ENCODE assay signal across 19 cellular contexts in genomic region chr18:49672853-49673252, GRCh38.
A peak's percentile ranks its signal among the peaks of the same experiment; 100 is the strongest.
DNase-seq lines count a peak whose midpoint lies in the region; ATAC-seq and TF ChIP-seq lines count a peak whose summit lies in the region.
"Had no signal": no experiment of that assay in that cellular context is flagged by ENCODE, and none has a peak within 500 bp of the region (broad histone marks: within the 10 kb centered on the region; RNA-seq: fewer than 3 reads in every experiment).

No MANE protein-coding gene starts in this region.

- no peak overlapping the region for H3K27ac Mint-ChIP-seq in stimulated activated memory B cell treated with anti-CD40 and anti-IgM and Interleukin-4, amounts not matched to agents 10 μg/mL and 1 μg/mL and 100 μg/mL, for 72 hours
- H3K27ac Mint-ChIP-seq: CD14-positive monocyte; CD4-positive, alpha-beta memory T cell; HFFc6; IgD-negative memory B cell had no signal

- peaks cover 1% of the 10 kb centered on the region for H3K4me1 Mint-ChIP-seq in stimulated activated memory B cell treated with anti-CD40 and anti-IgM and Interleukin-4, amounts not matched to agents 10 μg/mL and 1 μg/mL and 100 μg/mL, for 72 hours
- H3K4me1 Mint-ChIP-seq: CD14-positive monocyte, IgD-negative memory B cell had no signal

- TF ChIP-seq CTCF in cardiac muscle cell (IDR thresholded peaks at IDR 0.05; ENCODE audit: low read depth, low read length) (no peak), thyroid gland (IDR thresholded peaks at IDR 0.05) (no peak)

- no peak for ATAC-seq in Right ventricle myocardium inferior
- no peak for ATAC-seq in stimulated activated memory B cell treated with anti-CD40 and anti-IgM and Interleukin-4, amounts not matched to agents 10 μg/mL and 1 μg/mL and 100 μg/mL, for 72 hours
- no peak for ATAC-seq in HG03469 (IDR thresholded peaks at IDR 0.05; ENCODE audit: unreplicated experiment)
- ATAC-seq: HCT116, HepG2 had no signal

- no peak overlapping the region for H3K4me3 Mint-ChIP-seq in stimulated activated memory B cell treated with anti-CD40 and anti-IgM and Interleukin-4, amounts not matched to agents 10 μg/mL and 1 μg/mL and 100 μg/mL, for 72 hours
- H3K4me3 Mint-ChIP-seq: CD4-positive, alpha-beta memory T cell; HFFc6; IgD-negative memory B cell had no signal

- TF ChIP-seq POLR2A in thyroid gland (IDR thresholded peaks at IDR 0.05) = no peak

- H3K36me3 ChIP-seq in cardiac muscle cell (no peaks in the 10 kb centered on the region), thyroid gland (no peaks in the 10 kb centered on the region)
- H3K36me3 ChIP-seq: BLaER1 had no signal

- no peaks in the 10 kb centered on the region for H3K9me3 Mint-ChIP-seq in stimulated activated memory B cell treated with anti-CD40 and anti-IgM and Interleukin-4, amounts not matched to agents 10 μg/mL and 1 μg/mL and 100 μg/mL, for 72 hours
- H3K9me3 Mint-ChIP-seq: CD4-positive, alpha-beta memory T cell; HFFc6 had no signal

- intact Hi-C loops in Right ventricle myocardium inferior (cut with DNase I) (no loop called here), thyroid gland (cut with DNase I) (no loop called here)

- peaks cover 27% of the 10 kb centered on the region for H3K27me3 Mint-ChIP-seq in stimulated activated memory B cell treated with anti-CD40 and anti-IgM and Interleukin-4, amounts not matched to agents 10 μg/mL and 1 μg/mL and 100 μg/mL, for 72 hours

- H3K27me3 ChIP-seq in cardiac muscle cell (no peaks in the 10 kb centered on the region), thyroid gland (no peaks in the 10 kb centered on the region)
- H3K27me3 ChIP-seq: BLaER1 had no signal

- no peak overlapping the region for H3K4me3 ChIP-seq in cardiac muscle cell
- H3K4me3 ChIP-seq in thyroid gland (replicated peaks in 1 of 3) = no peak overlapping the region
- H3K4me3 ChIP-seq: BLaER1 had no signal

- WGBS in thyroid gland, 2 donors = 21 to 25% methylated on average over 1 of the region's 1 CpG

- H3K9me3 ChIP-seq in cardiac muscle cell (ENCODE audit: low read depth) (no peaks in the 10 kb centered on the region), thyroid gland (no peaks in the 10 kb centered on the region)
- H3K9me3 ChIP-seq: BLaER1 had no signal

- H3K36me3 Mint-ChIP-seq in stimulated activated memory B cell treated with anti-CD40 and anti-IgM and Interleukin-4, amounts not matched to agents 10 μg/mL and 1 μg/mL and 100 μg/mL, for 72 hours = no peaks in the 10 kb centered on the region
- H3K36me3 Mint-ChIP-seq: CD14-positive monocyte; CD4-positive, alpha-beta memory T cell; IgD-negative memory B cell had no signal

- DNase-seq in cardiac muscle cell (ENCODE audit: low read depth in 1 of 2, low spot score in 1 of 2) (no peak), Right ventricle myocardium inferior (ENCODE audit: missing footprints) (no peak), foreskin melanocyte (peak; percentile 16), thyroid gland (no peak), NOMO-1 treated with DMSO at 0.1 percent for 48 hours (lab: John Stamatoyannopoulos, UW; ENCODE audit: unreplicated experiment) (no peak)
- DNase-seq: 8988T; CD4-positive, alpha-beta memory T cell; DMS53; GF-D8; GOT3; H7; HFFc6 had no signal

- peaks cover 6% of the 10 kb centered on the region for H3K4me1 ChIP-seq in cardiac muscle cell (ENCODE audit: low read depth)
- peaks cover 45 to 52% of the 10 kb centered on the region in 2 donors for H3K4me1 ChIP-seq in thyroid gland

- H3K27ac ChIP-seq in cardiac muscle cell (peak overlapping the region; percentile 34), thyroid gland (peak overlapping the region; percentile 40 to 78 (median 78))
- H3K27ac ChIP-seq: BLaER1 had no signal
